ENCODE assay signal across 8 cellular contexts in genomic region chr11:9250139-9250582, GRCh38. TPM values are rescaled to one million over a fixed set of nuclear protein-coding genes. Genes with fewer than 3 reads are reported as not detected.
DNase-seq lines count a peak whose midpoint lies in the region; ATAC-seq, FAIRE-seq and TF ChIP-seq lines count a peak whose summit lies in the region.

No MANE protein-coding gene starts in this region.

- H3K9ac ChIP-seq in astrocyte (ENCODE audit: low read length) = no peak overlapping the region

- BruUV-seq in MCF 10A (replicated peaks; lab: Mats Ljungman, UMichigan) = no TSS peak

- POLR2A ChIA-PET in MCF 10A (lab: Yijun Ruan, JAX) = interaction anchor here (0.6 to 1.2 kb wide), 3 partner anchors 12 to 107 kb away, joined by 3 to 4 read pairs (median 4); partner anchors contain the start of gene DENND5A

- H3K27me3 Mint-ChIP-seq in astrocyte (ENCODE audit: low read depth, unreplicated experiment) = no peaks in the 10 kb centered on the region
- H3K27me3 Mint-ChIP-seq in MCF 10A (ENCODE audit: insufficient read depth, unreplicated experiment) = no peaks in the 10 kb centered on the region

- intact Hi-C loops in MCF 10A (cut with micrococcal nuclease) = no loop called here
- intact Hi-C loops in spleen (cut with DNase I; ENCODE audit: low total_unique reads) = no loop called here

- DNase-seq in Jurkat, Clone E6-1 (ENCODE audit: low read depth, low spot score) = peak; percentile 99
- DNase-seq in astrocyte (ENCODE audit: low read depth) (peak; percentile 66), MCF 10A (ENCODE audit: unreplicated experiment) (no peak), spleen (no peak), MG63 (no peak)

- no peak overlapping the region for H3K4me3 ChIP-seq in Jurkat, Clone E6-1 (ENCODE audit: low read length)
- H3K4me3 ChIP-seq in astrocyte (ENCODE audit: insufficient read depth, low read depth, low read length) (no peak overlapping the region), spleen (no peak overlapping the region), MG63 (no peak overlapping the region)

- H3K4me1 ChIP-seq in astrocyte (ENCODE audit: insufficient read depth, low read length) = peaks cover 12% of the 10 kb centered on the region
- H3K4me1 ChIP-seq in spleen = peaks cover 15 to 98% (median 54%) of the 10 kb centered on the region in 6 donors

- H4K20me1 ChIP-seq in astrocyte (ENCODE audit: insufficient read depth, low read length) = peaks cover 89% of the 10 kb centered on the region

- WGBS in spleen, 5 donors = 5 to 17% (median 13%) methylated on average over 2 of the region's 2 CpGs

- ATAC-seq in GM21390 (IDR thresholded peaks at IDR 0.05; ENCODE audit: unreplicated experiment) (peak; percentile 83), GM19467 (IDR thresholded peaks at IDR 0.05; ENCODE audit: unreplicated experiment) (no peak)

- TF ChIP-seq CTCF in GM12873 (IDR thresholded peaks at IDR 0.05; ENCODE audit: insufficient read depth, low read depth, low read length, missing control alignments) (peak; percentile 19), astrocyte (IDR thresholded peaks at IDR 0.05; ENCODE audit: insufficient read depth, low read depth, low read length) (no peak), MCF 10A (IDR thresholded peaks at IDR 0.05; ENCODE audit: unreplicated experiment) (no peak), spleen (IDR thresholded peaks at IDR 0.05 in 8 of 11, conservative IDR thresholded peaks at IDR 0.05 in 3 of 11) (no peak)

- CTCF ChIA-PET in MCF 10A (lab: Yijun Ruan, JAX) = interaction anchor here (0.6 to 1.0 kb wide), 4 partner anchors 11 to 243 kb away, joined by 3 read pairs; no protein-coding TSS in a partner anchor

- H2AFZ ChIP-seq in astrocyte (ENCODE audit: low read depth, low read length) = no peak overlapping the region

- peak overlapping the region; percentile 2 for H3K4me2 ChIP-seq in astrocyte (ENCODE audit: low read length)

- no peaks in the 10 kb centered on the region for H3K9me3 Mint-ChIP-seq in astrocyte (ENCODE audit: unreplicated experiment)
- no peaks in the 10 kb centered on the region for H3K9me3 Mint-ChIP-seq in MCF 10A (ENCODE audit: unreplicated experiment)

- peaks cover 96% of the 10 kb centered on the region for H3K79me2 ChIP-seq in astrocyte (ENCODE audit: insufficient read depth, low read length)

- no peak overlapping the region for H3K27ac ChIP-seq in astrocyte (ENCODE audit: low read depth, low read length)
- H3K27ac ChIP-seq in spleen = peak overlapping the region in 4 of 8 donors; percentile 40 to 68 (median 50)

- H3K36me3 ChIP-seq in astrocyte (ENCODE audit: insufficient read depth, low read length) (no peaks in the 10 kb centered on the region), spleen (peaks cover 0 to 6% (median under 1%) of the 10 kb centered on the region in 6 donors), MG63 (peaks cover 8% of the 10 kb centered on the region)

- TF ChIP-seq POLR2A in spleen (IDR thresholded peaks at IDR 0.05) = no peak

- H3K9me3 ChIP-seq in astrocyte (ENCODE audit: insufficient read depth, low read depth, low read length) (no peaks in the 10 kb centered on the region), spleen (no peaks in the 10 kb centered on the region), MG63 (no peaks in the 10 kb centered on the region)

- H3K4me1 Mint-ChIP-seq in astrocyte (ENCODE audit: low read depth, unreplicated experiment) (peaks cover 11% of the 10 kb centered on the region), MCF 10A (ENCODE audit: insufficient read depth, unreplicated experiment) (no peaks in the 10 kb centered on the region)

- H3K36me3 Mint-ChIP-seq in astrocyte (ENCODE audit: low read depth, unreplicated experiment) (peaks cover 2% of the 10 kb centered on the region), MCF 10A (ENCODE audit: insufficient read depth, unreplicated experiment) (peaks cover 6% of the 10 kb centered on the region)

- FAIRE-seq in astrocyte (lab: Jason Lieb, UNC) = no peak

- H3K4me3 Mint-ChIP-seq in astrocyte (ENCODE audit: unreplicated experiment) = no peak overlapping the region
- H3K4me3 Mint-ChIP-seq in MCF 10A (ENCODE audit: unreplicated experiment) = no peak overlapping the region

- H3K27ac Mint-ChIP-seq in astrocyte (ENCODE audit: unreplicated experiment) = no peak overlapping the region
- no peak overlapping the region for H3K27ac Mint-ChIP-seq in MCF 10A (ENCODE audit: low read depth, unreplicated experiment)

- H3K27me3 ChIP-seq in astrocyte (ENCODE audit: insufficient read depth, low read length) (no peaks in the 10 kb centered on the region), spleen (replicated peaks in 1 of 7) (no peaks in the 10 kb centered on the region), MG63 (no peaks in the 10 kb centered on the region)

RNA-seq across cellular contexts. Expression of gene DENND5A, which starts 15.0 kb away (rescaled TPM):
- 8.0 TPM for polyA plus RNA-seq in Jurkat, Clone E6-1 (2012; ENCODE audit: insufficient read depth, insufficient read length)
- 147 and 156 TPM in 2 replicates for total RNA-seq in astrocyte
- total RNA-seq in MCF 10A (2022) = 55.4 and 61.1 TPM in 2 replicates
- total RNA-seq in spleen = 100 to 1,000 TPM; 105 to 157 (median 112) TPM
- polyA plus RNA-seq in spleen = 10 to 100 TPM; 20.8 to 33.8 (median 25.1) TPM
- 58.5 and 58.7 TPM in 2 replicates for total RNA-seq in MG63 (2014; rRNA removed; shearing (Covaris generic); ENCODE audit: low replicate concordance)

Comparison
In these comparisons a context has a peak if more than half of its experiments do, and no peak if none do; other contexts are left out.
1. DNase-seq: peak in Jurkat, Clone E6-1 (single experiment) and astrocyte (single experiment); none in MCF 10A (single experiment), spleen (single experiment) and MG63 (single experiment).